Comparison of ENCODE assay signal across 9 cellular contexts in genomic region chr15:59528429-59528828, GRCh38.
A peak's percentile ranks its signal among the peaks of the same experiment; 100 is the strongest.
DNase-seq lines count a peak whose midpoint lies in the region; ATAC-seq, FAIRE-seq and TF ChIP-seq lines count a peak whose summit lies in the region.
"Had no signal": no experiment of that assay in that cellular context is flagged by ENCODE, and none has a peak within 500 bp of the region (broad histone marks: within the 10 kb centered on the region; RNA-seq: fewer than 3 reads in every experiment).

No MANE protein-coding gene starts in this region.

- TF ChIP-seq EP300 in HepG2 (IDR thresholded peaks at IDR 0.05; ENCODE audit: low read depth in 2 of 2, low read length in 2 of 2), result no peak
- TF ChIP-seq EP300 in HepG2 (CRISPR knock-in tag; IDR thresholded peaks at IDR 0.05; ENCODE audit: borderline replicate concordance), result no peak

- POLR2A ChIA-PET in HepG2 (lab: Yijun Ruan, JAX), result interaction anchor here (1.3 to 1.7 kb wide), 2 partner anchors 26 to 129 kb away, joined by 3 to 4 read pairs; partner anchors contain the start of gene GTF2A2

- TF ChIP-seq POLR2A in HepG2 (IDR thresholded peaks at IDR 0.05; ENCODE audit: insufficient read depth in 1 of 2, low read depth in 2 of 2, low read length in 2 of 2), result no peak
- no peak for TF ChIP-seq POLR2A in right lobe of liver (IDR thresholded peaks at IDR 0.05)
- TF ChIP-seq POLR2A in vagina (IDR thresholded peaks at IDR 0.05), result no peak

- H3K79me2 ChIP-seq in HepG2 (ENCODE audit: insufficient read depth, low read length), result no peaks in the 10 kb centered on the region

- no TSS peak for BruUV-seq in HepG2 (replicated peaks; lab: Mats Ljungman, UMichigan)

- TF ChIP-seq CTCF in HepG2 (CRISPR knock-in tag; IDR thresholded peaks at IDR 0.05) (no peak), right lobe of liver (IDR thresholded peaks at IDR 0.05) (no peak), VCaP (conservative IDR thresholded peaks at IDR 0.05) (no peak), vagina (IDR thresholded peaks at IDR 0.05) (no peak)

- no peak overlapping the region for H3K4me3 ChIP-seq in HepG2 (replicated peaks in 1 of 3; ENCODE audit: insufficient read depth in 1 of 3, low read depth in 2 of 3, low read length in 3 of 3)
- H3K4me3 ChIP-seq in right lobe of liver, result no peak overlapping the region
- H3K4me3 ChIP-seq in mucosa of rectum (ENCODE audit: low read length in 2 of 2), result no peak overlapping the region
- no peak overlapping the region for H3K4me3 ChIP-seq in vagina
- H3K4me3 ChIP-seq: BLaER1 treated with 17β-estradiol and CSF1 and Interleukin-3, amounts not matched to agents 10 nM and 100 nM had no signal

- no peak overlapping the region for H3K9ac ChIP-seq in HepG2 (ENCODE audit: insufficient read depth, low read depth, low read length)
- H3K9ac ChIP-seq in mucosa of rectum (ENCODE audit: low read depth in 1 of 2, low read length in 2 of 2), result no peak overlapping the region
- H3K9ac ChIP-seq: BLaER1 treated with 17β-estradiol and CSF1 and Interleukin-3, amounts not matched to agents 10 nM and 100 nM; KMS-11 had no signal

- H3K27ac ChIP-seq in HepG2 (ENCODE audit: extremely low read length, insufficient read depth, low read length) (no peak overlapping the region), right lobe of liver (no peak overlapping the region), VCaP (peak overlapping the region; percentile 28; the same call in 1 of the 2 replicates), mucosa of rectum (ENCODE audit: low read depth in 2 of 2, low read length in 2 of 2) (peak overlapping the region; percentile 21 to 34), vagina (no peak overlapping the region)
- H3K27ac ChIP-seq: BLaER1 treated with 17β-estradiol and CSF1 and Interleukin-3, amounts not matched to agents 10 nM and 100 nM; KMS-11 had no signal

- no peak for FAIRE-seq in HepG2 (lab: Jason Lieb, UNC)

- no peaks in the 10 kb centered on the region for H4K20me1 ChIP-seq in HepG2 (ENCODE audit: insufficient read depth, low read length)
- H4K20me1 ChIP-seq: BLaER1 treated with 17β-estradiol and CSF1 and Interleukin-3, amounts not matched to agents 10 nM and 100 nM had no signal

- H3K27me3 ChIP-seq in HepG2 (ENCODE audit: control insufficient read depth in 1 of 2, insufficient read depth in 2 of 2, low read length in 2 of 2) (peaks cover 2 to 13% of the 10 kb centered on the region in 2 experiments; a peak in 4 of 5 replicates), right lobe of liver (no peaks in the 10 kb centered on the region), mucosa of rectum (ENCODE audit: control insufficient read depth in 2 of 2, insufficient read depth in 2 of 2, low read length in 2 of 2) (no peaks in the 10 kb centered on the region), vagina (no peaks in the 10 kb centered on the region)
- H3K27me3 ChIP-seq: BLaER1 treated with 17β-estradiol and CSF1 and Interleukin-3, amounts not matched to agents 10 nM and 100 nM had no signal

- ATAC-seq in HepG2 (no peak), right lobe of liver (no peak), HG02642 (IDR thresholded peaks at IDR 0.05; ENCODE audit: poor library complexity, unreplicated experiment) (no peak)

- no peak for DNase-seq in HepG2 (ENCODE audit: low spot score)
- no peak for DNase-seq in right lobe of liver
- DNase-seq in vagina (ENCODE audit: extremely low spot score in 2 of 2), result no peak
- DNase-seq in NCI-H510A treated with DMSO at 0.1 percent for 48 hours (lab: John Stamatoyannopoulos, UW), result no peak

- H3K4me2 ChIP-seq in HepG2 (ENCODE audit: low read depth, low read length), result no peak overlapping the region
- H3K4me2 ChIP-seq: BLaER1 treated with 17β-estradiol and CSF1 and Interleukin-3, amounts not matched to agents 10 nM and 100 nM; KMS-11 had no signal

- H3K4me1 ChIP-seq in HepG2 (ENCODE audit: insufficient read depth, low read length) (peaks cover 32% of the 10 kb centered on the region), right lobe of liver (no peaks in the 10 kb centered on the region), mucosa of rectum (ENCODE audit: control insufficient read depth in 2 of 2, insufficient read depth in 2 of 2, low read length in 2 of 2) (peaks cover 23 to 31% of the 10 kb centered on the region in 2 donors), vagina (no peaks in the 10 kb centered on the region)

- CTCF ChIA-PET in HepG2 (lab: Yijun Ruan, JAX; ENCODE audit: low intra/inter-chr PET ratio, low total read pairs), result interaction anchor here (1.3 to 1.7 kb wide), 2 partner anchors 10 to 94 kb away, joined by 3 to 7 read pairs; no protein-coding TSS in a partner anchor

- H3K36me3 ChIP-seq in HepG2 (replicated peaks in 1 of 2; ENCODE audit: control insufficient read depth in 1 of 2, insufficient read depth in 2 of 2, low read length in 2 of 2), result no peaks in the 10 kb centered on the region
- no peaks in the 10 kb centered on the region for H3K36me3 ChIP-seq in right lobe of liver
- no peaks in the 10 kb centered on the region for H3K36me3 ChIP-seq in mucosa of rectum (ENCODE audit: control insufficient read depth in 2 of 2, insufficient read depth in 2 of 2, low read length in 2 of 2)
- no peaks in the 10 kb centered on the region for H3K36me3 ChIP-seq in vagina
- H3K36me3 ChIP-seq: BLaER1 treated with 17β-estradiol and CSF1 and Interleukin-3, amounts not matched to agents 10 nM and 100 nM had no signal

- intact Hi-C loops in HepG2 (cut with micrococcal nuclease; ENCODE audit: unreplicated experiment) (no loop called here), right lobe of liver (cut with DNase I) (no loop called here), vagina (cut with DNase I) (no loop called here)

- H2AFZ ChIP-seq in HepG2 (ENCODE audit: low read length), result no peak overlapping the region

- in situ Hi-C loops in HepG2 (cut with HindIII; ENCODE audit: extremely low pct_ligation_motif_present, low pct_unique_long_range_greater_than_20kb), result no loop called here

- no peak for TF ChIP-seq RAD21 in HepG2 (CRISPR knock-in tag; IDR thresholded peaks at IDR 0.05)

- 61% methylated on average over 1 of the region's 1 CpG for WGBS in HepG2 (ENCODE audit: low lambda C conversion rate)
- no CpG with 5 or more reads among the region's 1 CpG for WGBS in right lobe of liver (ENCODE audit: insufficient coverage, low coverage, low lambda C conversion rate, missing lambda C conversion rate)

- H3K9me3 ChIP-seq in HepG2 (ENCODE audit: low read length), result no peaks in the 10 kb centered on the region
- no peaks in the 10 kb centered on the region for H3K9me3 ChIP-seq in right lobe of liver
- H3K9me3 ChIP-seq in mucosa of rectum (ENCODE audit: control insufficient read depth in 2 of 2, low read length in 2 of 2), result no peaks in the 10 kb centered on the region
- no peaks in the 10 kb centered on the region for H3K9me3 ChIP-seq in vagina

TF ChIP-seq in HepG2, 621 proteins besides CTCF, POLR2A, EP300 and RAD21:
- TF ChIP-seq ZNF768 (CRISPR knock-in tag; IDR thresholded peaks at IDR 0.05), result no peak
- TF ChIP-seq RFXANK (CRISPR knock-in tag; IDR thresholded peaks at IDR 0.05), result no peak
- TF ChIP-seq ZNF121 (CRISPR knock-in tag; IDR thresholded peaks at IDR 0.05), result peak; percentile 20; the same call in 1 of the 2 replicates
- TF ChIP-seq ZNF235 (CRISPR knock-in tag; IDR thresholded peaks at IDR 0.05; ENCODE audit: borderline replicate concordance), result no peak
- 0 out of 2 replicates have a peak, but pooled peaks have one; percentile 41 for TF ChIP-seq ZNF770 (CRISPR knock-in tag; IDR thresholded peaks at IDR 0.05)

Comparison
In these comparisons a context has a peak if more than half of its experiments do, and no peak if none do; other contexts are left out.
1. H3K27ac ChIP-seq: peak in VCaP (single experiment) and mucosa of rectum (2 of 2); none in HepG2 (single experiment), right lobe of liver (0 of 3) and vagina (single experiment).